Comparison of ENCODE assay signal across 24 cellular contexts in the genomic region with DNA sequence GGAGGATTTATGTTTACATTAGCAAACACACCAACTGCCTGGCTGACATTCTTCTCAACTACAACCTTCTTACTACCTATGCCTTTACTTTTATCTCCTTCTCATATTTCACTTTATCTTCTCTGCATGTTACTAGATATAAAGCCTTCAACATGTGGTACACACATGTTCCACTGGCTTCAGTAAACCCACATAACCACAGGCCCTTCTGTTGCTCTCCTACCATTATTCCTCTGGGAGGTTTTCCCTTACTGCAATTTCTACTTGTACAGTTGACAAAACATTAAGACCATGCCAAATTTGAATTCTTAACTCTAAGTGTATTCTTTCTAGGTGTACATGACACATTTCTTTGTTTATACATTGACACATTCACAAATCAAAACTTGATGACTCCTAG.
A peak's percentile ranks its signal among the peaks of the same experiment; 100 is the strongest.
DNase-seq lines count a peak whose midpoint lies in the region; TF ChIP-seq lines count a peak whose summit lies in the region.
"Had no signal": no experiment of that assay in that cellular context is flagged by ENCODE, and none has a peak within 500 bp of the region (broad histone marks: within the 10 kb centered on the region; RNA-seq: fewer than 3 reads in every experiment).

No MANE protein-coding gene starts in this region.

- H3K27ac Mint-ChIP-seq in activated naive CD4-positive, alpha-beta T cell treated with anti-CD3 and anti-CD28 coated beads for 36 hours, result peak overlapping the region; percentile 1
- H3K27ac Mint-ChIP-seq: activated B cell treated with CpG ODN at 0.5 μM for 24 hours; activated T-helper 1 cell treated with anti-CD3 and anti-CD28 coated beads, Interleukin-12 subunit alpha, Interleukin-12 subunit beta, Interleukin-2, Interleukin-4 antibody, amounts not matched to agents 30 ng/mL and 10 ng/mL and 1 ng/mL, durations not matched to agents 14 hours and 24 hours and 36 hours; CD4-positive, CD25-positive, alpha-beta regulatory T cell; naive thymus-derived CD4-positive, alpha-beta T cell; T-helper 17 cell had no signal

- no peak for DNase-seq in activated naive CD4-positive, alpha-beta T cell treated with anti-CD3 and anti-CD28 coated beads for 36 hours
- no peak for DNase-seq in activated naive CD4-positive, alpha-beta T cell (lab: John Stamatoyannopoulos, UW)
- DNase-seq in NCI-H2171 treated with DMSO at 0.1 percent for 48 hours (lab: John Stamatoyannopoulos, UW) (peak; percentile 94), astrocyte of the cerebellum (ENCODE audit: low read depth) (peak; percentile 72), NCI-H1048 (lab: John Stamatoyannopoulos, UW) (no peak), glomerular visceral epithelial cell (ENCODE audit: extremely low spot score) (no peak), T-helper 9 cell (no peak)
- DNase-seq: ACHN; activated B cell treated with CpG ODN at 0.5 μM for 24 hours; CD4-positive, CD25-positive, alpha-beta regulatory T cell; central memory CD4-positive, alpha-beta T cell; DMS79 treated with DMSO at 0.1 percent for 48 hours; effector CD4-positive, alpha-beta T cell; esophagus squamous epithelium; mammary epithelial cell; naive thymus-derived CD4-positive, alpha-beta T cell; SHP77; stimulated activated CD4-positive, alpha-beta T cell treated with anti-CD3 and anti-CD28 coated beads, Interleukin-4, amount 100 ng/mL, for 1 hour; T-helper 17 cell had no signal

- no peaks in the 10 kb centered on the region for H3K27me3 ChIP-seq in neutrophil
- H3K27me3 ChIP-seq: esophagus squamous epithelium, hepatocyte had no signal

- H3K36me3 ChIP-seq in neutrophil, result peaks cover 5% of the 10 kb centered on the region
- H3K36me3 ChIP-seq: prostate gland had no signal

- peaks cover 40 to 64% of the 10 kb centered on the region in 2 experiments for H3K4me1 ChIP-seq in neutrophil (ENCODE audit: control insufficient read depth in 1 of 2, insufficient read depth in 1 of 2, low read depth in 1 of 2, low read length in 1 of 2)
- H3K4me1 ChIP-seq: esophagus squamous epithelium, prostate gland had no signal

- CTCF ChIA-PET in activated naive CD4-positive, alpha-beta T cell treated with anti-CD3 and anti-CD28 coated beads for 36 hours (lab: Charles Lee), result no interaction called here

- no peaks in the 10 kb centered on the region for H3K4me1 Mint-ChIP-seq in activated naive CD4-positive, alpha-beta T cell treated with anti-CD3 and anti-CD28 coated beads for 36 hours (ENCODE audit: low read depth)
- H3K4me1 Mint-ChIP-seq: activated B cell treated with CpG ODN at 0.5 μM for 24 hours had no signal

- H3K36me3 Mint-ChIP-seq in activated naive CD4-positive, alpha-beta T cell treated with anti-CD3 and anti-CD28 coated beads for 36 hours (ENCODE audit: low read depth), result peaks cover 16% of the 10 kb centered on the region

- TF ChIP-seq CTCF in astrocyte of the cerebellum (IDR thresholded peaks at IDR 0.05; ENCODE audit: low read depth, low read length, missing control alignments) (no peak), neutrophil (IDR thresholded peaks at IDR 0.05) (no peak)

- H3K4me3 Mint-ChIP-seq in activated naive CD4-positive, alpha-beta T cell treated with anti-CD3 and anti-CD28 coated beads for 36 hours, result no peak overlapping the region
- H3K4me3 Mint-ChIP-seq: activated B cell treated with CpG ODN at 0.5 μM for 24 hours; activated T-helper 1 cell treated with anti-CD3 and anti-CD28 coated beads, Interleukin-12 subunit alpha, Interleukin-12 subunit beta, Interleukin-2, Interleukin-4 antibody, amounts not matched to agents 30 ng/mL and 10 ng/mL and 1 ng/mL, durations not matched to agents 14 hours and 24 hours and 36 hours; CD4-positive, CD25-positive, alpha-beta regulatory T cell; naive thymus-derived CD4-positive, alpha-beta T cell; T-helper 17 cell had no signal

- H3K27ac ChIP-seq in neutrophil, result peak overlapping the region; percentile 40
- H3K27ac ChIP-seq: esophagus squamous epithelium, hepatocyte, prostate gland, skin epidermis had no signal

- H3K9me3 Mint-ChIP-seq in activated naive CD4-positive, alpha-beta T cell treated with anti-CD3 and anti-CD28 coated beads for 36 hours, result no peaks in the 10 kb centered on the region
- H3K9me3 Mint-ChIP-seq: activated B cell treated with CpG ODN at 0.5 μM for 24 hours; activated T-helper 1 cell treated with anti-CD3 and anti-CD28 coated beads, Interleukin-12 subunit alpha, Interleukin-12 subunit beta, Interleukin-2, Interleukin-4 antibody, amounts not matched to agents 30 ng/mL and 10 ng/mL and 1 ng/mL, durations not matched to agents 14 hours and 24 hours and 36 hours; CD4-positive, CD25-positive, alpha-beta regulatory T cell; naive thymus-derived CD4-positive, alpha-beta T cell had no signal

- in situ Hi-C loops in astrocyte of the cerebellum (cut with HindIII; ENCODE audit: low sequenced_read_pairs), result no loop called here

- H3K9me3 ChIP-seq in neutrophil, result no peaks in the 10 kb centered on the region
- H3K9me3 ChIP-seq: esophagus squamous epithelium, prostate gland had no signal

- H3K4me3 ChIP-seq in astrocyte of the cerebellum (ENCODE audit: low read depth, low read length), result no peak overlapping the region
- H3K4me3 ChIP-seq in neutrophil (ENCODE audit: low read depth in 1 of 2, low read length in 1 of 2), result no peak overlapping the region
- H3K4me3 ChIP-seq: esophagus squamous epithelium, hepatocyte, prostate gland, skin epidermis had no signal

- H3K27me3 Mint-ChIP-seq in activated naive CD4-positive, alpha-beta T cell treated with anti-CD3 and anti-CD28 coated beads for 36 hours (ENCODE audit: low read depth), result no peaks in the 10 kb centered on the region
- H3K27me3 Mint-ChIP-seq: activated B cell treated with CpG ODN at 0.5 μM for 24 hours; CD4-positive, CD25-positive, alpha-beta regulatory T cell; naive thymus-derived CD4-positive, alpha-beta T cell; T-helper 17 cell had no signal

- intact Hi-C loops in activated naive CD4-positive, alpha-beta T cell treated with anti-CD3 and anti-CD28 coated beads for 36 hours (cut with micrococcal nuclease), result no loop called here

Comparison
In these comparisons a context has a peak if more than half of its experiments do, and no peak if none do; other contexts are left out.
1. DNase-seq: peak in NCI-H2171 treated with DMSO at 0.1 percent for 48 hours (single experiment) and astrocyte of the cerebellum (single experiment); none in activated naive CD4-positive, alpha-beta T cell treated with anti-CD3 and anti-CD28 coated beads for 36 hours (single experiment), activated naive CD4-positive, alpha-beta T cell (0 of 4), NCI-H1048 (single experiment), glomerular visceral epithelial cell (single experiment) and T-helper 9 cell (single experiment).